8 cellular contexts compared by ENCODE assay signal in genomic region chr1:171984850-171985485, GRCh38.
DNase-seq lines count a peak whose midpoint lies in the region; ATAC-seq and TF ChIP-seq lines count a peak whose summit lies in the region.

No MANE protein-coding gene starts in this region.

- peak; percentile 85 for TF ChIP-seq RAD21 in neural cell (conservative IDR thresholded peaks at IDR 0.05)

- TF ChIP-seq POLR2A in erythroblast (IDR thresholded peaks at IDR 0.05; ENCODE audit: low read length): no peak

- no peaks in the 10 kb centered on the region for H4K20me1 ChIP-seq in neural cell (ENCODE audit: insufficient read depth)

- no peak overlapping the region for H2AFZ ChIP-seq in neural cell (ENCODE audit: low read depth, low read length)

- H3F3A ChIP-seq in neural cell (ENCODE audit: insufficient read depth, low read length, poor library complexity, severe bottlenecking): no peaks in the 10 kb centered on the region

- TF ChIP-seq EP300 in neural cell (conservative IDR thresholded peaks at IDR 0.05; ENCODE audit: poor library complexity, severe bottlenecking): no peak

- H3K27me3 ChIP-seq in neural cell (ENCODE audit: insufficient read depth, low read depth, low read length): no peaks in the 10 kb centered on the region

- H3K9ac ChIP-seq in neural cell (ENCODE audit: low read length): no peak overlapping the region

- no peaks in the 10 kb centered on the region for H3K9me2 ChIP-seq in neural cell (ENCODE audit: insufficient read depth, low read length)

- H3K9me3 ChIP-seq in neural cell (ENCODE audit: low read length): no peaks in the 10 kb centered on the region

- ATAC-seq in HG03565 (IDR thresholded peaks at IDR 0.05; ENCODE audit: unreplicated experiment) (peak; percentile 54), GM18517 (IDR thresholded peaks at IDR 0.05; ENCODE audit: unreplicated experiment) (no peak), GM21360 (IDR thresholded peaks at IDR 0.05; ENCODE audit: unreplicated experiment) (no peak)

- TF ChIP-seq CTCF in neural cell (IDR thresholded peaks at IDR 0.05; ENCODE audit: poor library complexity, severe bottlenecking): peak; percentile 85

- H3K4me3 ChIP-seq in neural cell (ENCODE audit: low read length): no peak overlapping the region

- peak; percentile 38 for DNase-seq in SIG-M5 treated with dmso at 0.1 percent for 504 hours (lab: John Stamatoyannopoulos, UW; ENCODE audit: unreplicated experiment)
- no peak for DNase-seq in SIG-M5 (lab: John Stamatoyannopoulos, UW)
- DNase-seq in RPMI7951 (ENCODE audit: low read depth): peak; percentile 30
- peak; percentile 45 to 46 for DNase-seq in erythroblast (lab: John Stamatoyannopoulos, UW)

- no peaks in the 10 kb centered on the region for H3K79me2 ChIP-seq in neural cell (replicated peaks; ENCODE audit: insufficient read depth, low read length)

- no peak overlapping the region for H3K27ac ChIP-seq in neural cell (ENCODE audit: low read length)

- no peak overlapping the region for H3K4me2 ChIP-seq in neural cell (ENCODE audit: low read length)

- H3K36me3 ChIP-seq in neural cell (ENCODE audit: insufficient read depth, low read length): no peaks in the 10 kb centered on the region

TF ChIP-seq in neural cell, 6 proteins besides CTCF, POLR2A, EP300 and RAD21:
- no peak for TF ChIP-seq MXI1 (conservative IDR thresholded peaks at IDR 0.05; ENCODE audit: poor library complexity, severe bottlenecking)
- TF ChIP-seq REST (IDR thresholded peaks at IDR 0.05; ENCODE audit: borderline replicate concordance): no peak
- TF ChIP-seq SMC3 (conservative IDR thresholded peaks at IDR 0.05; ENCODE audit: poor library complexity): peak; percentile 91
- no peak for TF ChIP-seq POLR2AphosphoS5 (IDR thresholded peaks at IDR 0.05)
- no peak for TF ChIP-seq EZH2 (IDR thresholded peaks at IDR 0.05; ENCODE audit: borderline replicate concordance, insufficient read depth, low read length, poor library complexity, severe bottlenecking)
- no peak for TF ChIP-seq TAF1 (IDR thresholded peaks at IDR 0.05; ENCODE audit: low read depth)
